ENCODE assay signal across 1 cellular context in the genomic region with DNA sequence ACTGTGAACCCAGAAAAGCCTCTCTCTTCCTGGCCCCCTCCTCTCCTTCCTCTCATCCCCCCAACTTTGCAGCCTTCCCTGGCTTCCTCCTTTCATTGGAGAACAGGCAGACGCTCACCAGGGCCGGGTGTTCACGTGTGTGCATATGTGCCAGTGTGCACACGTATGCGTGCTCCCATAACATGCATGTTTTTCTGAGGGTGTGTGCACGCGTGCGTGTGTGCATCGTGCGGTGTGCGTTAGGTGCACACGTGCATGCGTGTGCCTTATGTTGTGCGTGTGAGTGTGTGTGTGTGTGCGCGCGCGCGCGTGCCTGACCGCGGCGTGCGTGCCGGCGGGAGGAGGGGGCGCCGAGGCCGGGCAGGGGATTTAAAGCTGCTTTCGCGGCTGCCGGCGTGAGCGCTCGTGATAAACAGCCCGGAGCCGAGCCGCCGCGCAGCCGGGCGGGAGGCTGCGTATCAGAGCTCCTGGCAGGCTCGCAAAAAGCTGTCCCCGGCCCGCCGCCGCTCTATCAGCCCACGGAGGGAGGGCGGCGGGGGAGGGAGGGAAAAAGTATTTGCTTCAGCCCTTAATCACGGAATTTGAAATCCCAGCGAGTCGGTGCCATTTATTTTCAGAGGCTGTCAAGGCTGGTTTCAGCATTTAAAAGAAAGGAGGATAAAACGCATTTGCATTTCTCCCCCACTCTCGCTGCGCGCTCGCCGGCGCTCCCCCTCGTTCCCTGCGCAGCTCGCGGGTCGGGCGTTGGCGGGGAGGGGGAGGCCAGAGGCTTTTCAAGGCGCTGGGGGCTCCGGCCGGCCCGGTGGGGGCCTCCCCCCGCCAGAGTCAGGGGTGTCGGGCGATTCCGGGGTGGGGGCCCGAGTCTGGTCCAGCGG.
TF ChIP-seq lines count a peak whose summit lies in the region.

No MANE protein-coding gene starts in this region.

TF ChIP-seq in K562, 482 proteins besides CTCF, POLR2A, EP300 and RAD21 (continued from another document and continues in another):
- TF ChIP-seq MAX (CRISPR knock-in tag; IDR thresholded peaks at IDR 0.05), result peak; percentile 26; the same call in 1 of the 2 replicates
- TF ChIP-seq GMEB1 (CRISPR knock-in tag; IDR thresholded peaks at IDR 0.05), result peak; percentile 44; the same call in 1 of the 2 replicates
- TF ChIP-seq FOXK2 (conservative IDR thresholded peaks at IDR 0.05 in 1 of 2, IDR thresholded peaks at IDR 0.05 in 1 of 2; ENCODE audit: low read depth in 2 of 2), result peak in 1 of 2 experiments; percentile 52; a peak in 1 of 4 replicates
- TF ChIP-seq CREM (IDR thresholded peaks at IDR 0.05; ENCODE audit: low read depth), result 0 out of 2 replicates have a peak, but pooled peaks have one; percentile 21
- TF ChIP-seq POLR2AphosphoS2 (IDR thresholded peaks at IDR 0.05; ENCODE audit: low read length), result no peak
- 0 out of 4 replicates have a peak, but pooled peaks of 1 of the 2 experiments have one; percentile 50 for TF ChIP-seq RCOR1 (IDR thresholded peaks at IDR 0.05; ENCODE audit: borderline replicate concordance in 1 of 2, low read depth in 2 of 2, low read length in 2 of 2)
- TF ChIP-seq SAFB (IDR thresholded peaks at IDR 0.05; ENCODE audit: borderline replicate concordance, low read depth, low read length), result peak; percentile 50; the same call in 1 of the 2 replicates
- no peak for TF ChIP-seq POLR2B (IDR thresholded peaks at IDR 0.05; ENCODE audit: low read depth, partially characterized antibody)
- TF ChIP-seq, protein P1, sequence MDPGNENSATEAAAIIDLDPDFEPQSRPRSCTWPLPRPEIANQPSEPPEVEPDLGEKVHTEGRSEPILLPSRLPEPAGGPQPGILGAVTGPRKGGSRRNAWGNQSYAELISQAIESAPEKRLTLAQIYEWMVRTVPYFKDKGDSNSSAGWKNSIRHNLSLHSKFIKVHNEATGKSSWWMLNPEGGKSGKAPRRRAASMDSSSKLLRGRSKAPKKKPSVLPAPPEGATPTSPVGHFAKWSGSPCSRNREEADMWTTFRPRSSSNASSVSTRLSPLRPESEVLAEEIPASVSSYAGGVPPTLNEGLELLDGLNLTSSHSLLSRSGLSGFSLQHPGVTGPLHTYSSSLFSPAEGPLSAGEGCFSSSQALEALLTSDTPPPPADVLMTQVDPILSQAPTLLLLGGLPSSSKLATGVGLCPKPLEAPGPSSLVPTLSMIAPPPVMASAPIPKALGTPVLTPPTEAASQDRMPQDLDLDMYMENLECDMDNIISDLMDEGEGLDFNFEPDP (CRISPR knock-in tag; IDR thresholded peaks at IDR 0.05), result no peak
- peak; percentile 74 for TF ChIP-seq SNIP1 (IDR thresholded peaks at IDR 0.05; ENCODE audit: low read depth)
- peak; percentile 35; the same call in 1 of the 2 replicates for TF ChIP-seq BCOR (IDR thresholded peaks at IDR 0.05)
- TF ChIP-seq CCNT2 (IDR thresholded peaks at IDR 0.05; ENCODE audit: borderline replicate concordance, extremely low read depth, insufficient read length, low read depth, low read length), result peak; percentile 30
- TF ChIP-seq NFIC (IDR thresholded peaks at IDR 0.05), result 0 out of 2 replicates have a peak, but pooled peaks have one; percentile 17
- TF ChIP-seq, protein P2, sequence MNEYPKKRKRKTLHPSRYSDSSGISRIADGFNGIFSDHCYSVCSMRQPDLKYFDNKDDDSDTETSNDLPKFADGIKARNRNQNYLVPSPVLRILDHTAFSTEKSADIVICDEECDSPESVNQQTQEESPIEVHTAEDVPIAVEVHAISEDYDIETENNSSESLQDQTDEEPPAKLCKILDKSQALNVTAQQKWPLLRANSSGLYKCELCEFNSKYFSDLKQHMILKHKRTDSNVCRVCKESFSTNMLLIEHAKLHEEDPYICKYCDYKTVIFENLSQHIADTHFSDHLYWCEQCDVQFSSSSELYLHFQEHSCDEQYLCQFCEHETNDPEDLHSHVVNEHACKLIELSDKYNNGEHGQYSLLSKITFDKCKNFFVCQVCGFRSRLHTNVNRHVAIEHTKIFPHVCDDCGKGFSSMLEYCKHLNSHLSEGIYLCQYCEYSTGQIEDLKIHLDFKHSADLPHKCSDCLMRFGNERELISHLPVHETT (CRISPR knock-in tag; conservative IDR thresholded peaks at IDR 0.05 in 1 of 2, IDR thresholded peaks at IDR 0.05 in 1 of 2), result no peak
- TF ChIP-seq HMGN3 (IDR thresholded peaks at IDR 0.05; ENCODE audit: borderline replicate concordance, extremely low read depth, insufficient read length, low read depth, low read length), result peak; percentile 89
- peak; percentile 35 to 97; a peak in 3 of 4 replicates for TF ChIP-seq KDM1A (IDR thresholded peaks at IDR 0.05)
- peak; percentile 33; the same call in 1 of the 2 replicates for TF ChIP-seq ATF7 (IDR thresholded peaks at IDR 0.05)
- TF ChIP-seq PRDM10 (IDR thresholded peaks at IDR 0.05; ENCODE audit: partially characterized antibody), result peak; percentile 83
- no peak for TF ChIP-seq ATF1 (CRISPR knock-in tag; IDR thresholded peaks at IDR 0.05)
- TF ChIP-seq ATF1 (tag; IDR thresholded peaks at IDR 0.05), result peak; percentile 49; the same call in 1 of the 2 replicates
- TF ChIP-seq RBBP5 (IDR thresholded peaks at IDR 0.05; ENCODE audit: borderline replicate concordance, insufficient read depth, low read length, poor library complexity, severe bottlenecking), result peak; percentile 47
- TF ChIP-seq HNRNPLL (IDR thresholded peaks at IDR 0.05; ENCODE audit: low read depth, low read length, poor library complexity, severe bottlenecking), result peak; percentile 54
- TF ChIP-seq HDAC1 (IDR thresholded peaks at IDR 0.05), result peak in 1 of 2 experiments; percentile 61; a peak in 2 of 4 replicates
- peak; percentile 43 for TF ChIP-seq CBFA2T3 (IDR thresholded peaks at IDR 0.05)
- no peak for TF ChIP-seq MCM7 (IDR thresholded peaks at IDR 0.05)
- peak; percentile 78 for TF ChIP-seq EGR1 (conservative IDR thresholded peaks at IDR 0.05)
- 0 out of 2 replicates have a peak, but pooled peaks have one; percentile 7 for TF ChIP-seq ZKSCAN1 (IDR thresholded peaks at IDR 0.05; ENCODE audit: low read depth, low read length)
- TF ChIP-seq RB1 (IDR thresholded peaks at IDR 0.05; ENCODE audit: low read depth), result 0 out of 2 replicates have a peak, but pooled peaks have one; percentile 33
- peak in 1 of 3 experiments; percentile 9 for TF ChIP-seq YY1 (IDR thresholded peaks at IDR 0.05; ENCODE audit: borderline replicate concordance in 1 of 3, control insufficient read depth in 1 of 3, extremely low read depth in 1 of 3, insufficient read depth in 3 of 3, insufficient read length in 1 of 3, insufficient replicate concordance in 2 of 3, low read depth in 1 of 3, low read length in 2 of 3)
- TF ChIP-seq ZBTB7A (IDR thresholded peaks at IDR 0.05; ENCODE audit: borderline replicate concordance, control insufficient read depth, low read depth, low read length), result peak; percentile 11; the same call in 1 of the 2 replicates
- no peak for TF ChIP-seq SRSF9 (IDR thresholded peaks at IDR 0.05; ENCODE audit: borderline replicate concordance, low read depth, low read length)
- no peak; the same call in 1 of the 2 replicates for TF ChIP-seq NCOR1 (IDR thresholded peaks at IDR 0.05)
- TF ChIP-seq TCF3 (CRISPR knock-in tag; IDR thresholded peaks at IDR 0.05), result 0 out of 2 replicates have a peak, but pooled peaks have one; percentile 14
- 0 out of 2 replicates have a peak, but pooled peaks have one; percentile 61 for TF ChIP-seq ZNF740 (CRISPR knock-in tag; IDR thresholded peaks at IDR 0.05)
- TF ChIP-seq ZNF740 (tag; IDR thresholded peaks at IDR 0.05), result no peak
- no peak for TF ChIP-seq CBX2 (IDR thresholded peaks at IDR 0.05; ENCODE audit: insufficient read depth, low read length, poor library complexity, severe bottlenecking)
- TF ChIP-seq NRF1 (conservative IDR thresholded peaks at IDR 0.05 in 1 of 2, IDR thresholded peaks at IDR 0.05 in 1 of 2), result peak; percentile 85 to 87
- TF ChIP-seq ZZZ3 (IDR thresholded peaks at IDR 0.05), result no peak
- TF ChIP-seq RBM39 (optimal IDR thresholded peaks at IDR 0.05; ENCODE audit: low read depth, low read length), result no peak
- peak in 1 of 2 experiments; percentile 74 for TF ChIP-seq MNT (conservative IDR thresholded peaks at IDR 0.05)
- no peak for TF ChIP-seq ZC3H4 (CRISPR knock-in tag; IDR thresholded peaks at IDR 0.05; ENCODE audit: borderline replicate concordance)
- TF ChIP-seq KAT8 (IDR thresholded peaks at IDR 0.05; ENCODE audit: low read depth), result no peak
- no peak for TF ChIP-seq MAFF (IDR thresholded peaks at IDR 0.05; ENCODE audit: low read length)
- TF ChIP-seq, protein P3, sequence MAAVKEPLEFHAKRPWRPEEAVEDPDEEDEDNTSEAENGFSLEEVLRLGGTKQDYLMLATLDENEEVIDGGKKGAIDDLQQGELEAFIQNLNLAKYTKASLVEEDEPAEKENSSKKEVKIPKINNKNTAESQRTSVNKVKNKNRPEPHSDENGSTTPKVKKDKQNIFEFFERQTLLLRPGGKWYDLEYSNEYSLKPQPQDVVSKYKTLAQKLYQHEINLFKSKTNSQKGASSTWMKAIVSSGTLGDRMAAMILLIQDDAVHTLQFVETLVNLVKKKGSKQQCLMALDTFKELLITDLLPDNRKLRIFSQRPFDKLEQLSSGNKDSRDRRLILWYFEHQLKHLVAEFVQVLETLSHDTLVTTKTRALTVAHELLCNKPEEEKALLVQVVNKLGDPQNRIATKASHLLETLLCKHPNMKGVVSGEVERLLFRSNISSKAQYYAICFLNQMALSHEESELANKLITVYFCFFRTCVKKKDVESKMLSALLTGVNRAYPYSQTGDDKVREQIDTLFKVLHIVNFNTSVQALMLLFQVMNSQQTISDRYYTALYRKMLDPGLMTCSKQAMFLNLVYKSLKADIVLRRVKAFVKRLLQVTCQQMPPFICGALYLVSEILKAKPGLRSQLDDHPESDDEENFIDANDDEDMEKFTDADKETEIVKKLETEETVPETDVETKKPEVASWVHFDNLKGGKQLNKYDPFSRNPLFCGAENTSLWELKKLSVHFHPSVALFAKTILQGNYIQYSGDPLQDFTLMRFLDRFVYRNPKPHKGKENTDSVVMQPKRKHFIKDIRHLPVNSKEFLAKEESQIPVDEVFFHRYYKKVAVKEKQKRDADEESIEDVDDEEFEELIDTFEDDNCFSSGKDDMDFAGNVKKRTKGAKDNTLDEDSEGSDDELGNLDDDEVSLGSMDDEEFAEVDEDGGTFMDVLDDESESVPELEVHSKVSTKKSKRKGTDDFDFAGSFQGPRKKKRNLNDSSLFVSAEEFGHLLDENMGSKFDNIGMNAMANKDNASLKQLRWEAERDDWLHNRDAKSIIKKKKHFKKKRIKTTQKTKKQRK (IDR thresholded peaks at IDR 0.05; ENCODE audit: borderline replicate concordance, low read depth, low read length), result no peak
- TF ChIP-seq MEIS2 (IDR thresholded peaks at IDR 0.05; ENCODE audit: partially characterized antibody), result peak; percentile 51
- 0 out of 2 replicates have a peak, but pooled peaks have one; percentile 22 for TF ChIP-seq NR4A1 (CRISPR knock-in tag; IDR thresholded peaks at IDR 0.05)
- no peak for TF ChIP-seq NR4A1 (tag; IDR thresholded peaks at IDR 0.05)
